ENCODE assay signal across 11 cellular contexts in the genomic region with DNA sequence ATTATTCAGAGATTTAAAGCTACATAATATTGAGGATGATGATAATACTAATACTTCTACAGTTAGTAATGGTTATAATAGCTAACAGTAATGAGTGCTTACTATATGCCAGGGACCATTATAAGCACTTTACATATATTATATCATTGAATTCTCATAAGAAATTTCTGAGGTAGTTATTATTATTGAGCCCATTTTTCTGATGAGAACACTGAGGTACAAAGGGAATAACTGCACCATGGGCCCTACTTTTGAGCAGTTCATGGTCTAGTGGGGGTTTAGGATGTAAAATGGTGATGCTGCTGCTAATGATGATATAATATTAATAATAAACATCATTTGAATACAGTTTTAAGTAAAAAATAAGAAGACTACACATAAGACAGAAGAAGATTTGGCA.
"Had no signal": no experiment of that assay in that cellular context is flagged by ENCODE, and none has a peak within 500 bp of the region (broad histone marks: within the 10 kb centered on the region; RNA-seq: fewer than 3 reads in every experiment).

No MANE protein-coding gene starts in this region.

- H3K9ac ChIP-seq: GM23248 had no signal

- H3K9me3 ChIP-seq: HAP-1 had no signal

- H3K27ac ChIP-seq: GM23248 had no signal

- H3K36me3 ChIP-seq: HAP-1 had no signal

- DNase-seq: GM23248, GOT3, H7, H9, HCEC 1CT, HFFc6 had no signal

- H2AFZ ChIP-seq: GM23248, GM23338 had no signal

- FAIRE-seq: H1, H54 had no signal

- H3K4me3 ChIP-seq: GM23248, GM23338, HAP-1 had no signal

- H3K4me1 ChIP-seq: HAP-1 had no signal

- ATAC-seq: GM23338, HCT116 had no signal

- H3K4me2 ChIP-seq: GM23338 had no signal
